9 cellular contexts compared by ENCODE assay signal in genomic region chr16:81715358-81716196, GRCh38.
A peak's percentile ranks its signal among the peaks of the same experiment; 100 is the strongest.
DNase-seq lines count a peak whose midpoint lies in the region; ATAC-seq and TF ChIP-seq lines count a peak whose summit lies in the region.
"Had no signal": no experiment of that assay in that cellular context is flagged by ENCODE, and none has a peak within 500 bp of the region (broad histone marks: within the 10 kb centered on the region; RNA-seq: fewer than 3 reads in every experiment).

No MANE protein-coding gene starts in this region.

- TF ChIP-seq CTCF in fibroblast of villous mesenchyme (IDR thresholded peaks at IDR 0.05; ENCODE audit: insufficient read depth, low read depth, low read length), result no peak

- DNase-seq in fibroblast of villous mesenchyme (ENCODE audit: low read depth) (peak; percentile 61), amygdala (lab: John Stamatoyannopoulos, UW) (no peak), activated gamma-delta T cell treated with Interleukin-2 at 50 U/mL for 16 hours (no peak), SKM-1 treated with dmso at 0.1 percent for 144 hours (lab: John Stamatoyannopoulos, UW; ENCODE audit: unreplicated experiment) (no peak), foreskin melanocyte (no peak)
- DNase-seq: midbrain had no signal

- ATAC-seq in GM18499 (IDR thresholded peaks at IDR 0.05; ENCODE audit: insufficient read depth, unreplicated experiment), result peak; percentile 52
- ATAC-seq in GM21526 (IDR thresholded peaks at IDR 0.05; ENCODE audit: low FRiP score, unreplicated experiment), result peak; percentile 59
- peak; percentile 51 for ATAC-seq in HG03521 (IDR thresholded peaks at IDR 0.05; ENCODE audit: unreplicated experiment)

- H3K4me3 ChIP-seq in fibroblast of villous mesenchyme (ENCODE audit: low read depth, low read length), result no peak overlapping the region
